10 cellular contexts compared by ENCODE assay signal in the genomic region with DNA sequence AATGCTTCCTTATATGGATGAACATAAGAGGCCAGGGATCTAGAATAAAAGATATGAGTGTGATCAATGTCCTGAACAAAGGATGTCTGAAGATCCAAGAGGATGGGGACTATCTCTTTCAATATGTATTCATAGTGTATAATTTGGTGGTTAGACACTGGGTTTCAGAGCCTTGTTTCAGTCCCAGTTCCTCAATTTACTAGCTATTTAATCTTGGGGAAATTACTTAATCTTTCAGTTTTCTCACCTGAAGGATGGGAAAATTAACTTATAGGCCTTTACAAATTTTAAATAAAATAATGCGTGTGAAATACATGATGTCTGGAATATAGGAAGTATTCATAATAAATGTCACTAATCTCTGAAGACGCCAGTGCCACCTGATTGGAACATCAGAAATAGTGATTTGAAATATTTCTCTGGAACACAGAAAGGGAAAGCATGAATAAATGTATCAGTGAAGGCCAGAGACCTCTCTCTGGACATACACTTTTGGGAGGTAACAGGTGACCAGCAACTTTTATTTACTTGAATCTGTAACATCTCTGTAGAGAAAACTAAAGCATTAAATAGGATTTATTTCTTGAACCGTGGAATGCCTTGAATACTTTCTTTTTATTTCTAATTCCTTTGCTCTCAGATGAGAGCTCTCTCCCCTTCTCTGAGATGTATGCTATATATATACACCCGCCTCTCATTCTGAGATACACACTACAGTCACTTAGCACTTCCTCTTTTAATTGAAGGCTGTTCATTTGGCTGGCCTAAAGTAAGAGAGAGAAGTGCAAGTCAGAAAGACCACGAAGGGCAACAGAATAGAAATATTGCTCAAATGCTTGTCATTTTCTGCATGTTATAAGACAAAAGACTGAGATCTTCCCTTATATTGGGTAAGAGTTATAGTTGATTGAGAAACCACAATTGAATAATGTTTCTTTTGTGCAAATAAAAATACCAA.
DNase-seq lines count a peak whose midpoint lies in the region; ATAC-seq, FAIRE-seq and TF ChIP-seq lines count a peak whose summit lies in the region.
"Had no signal": no experiment of that assay in that cellular context is flagged by ENCODE, and none has a peak within 500 bp of the region (broad histone marks: within the 10 kb centered on the region; RNA-seq: fewer than 3 reads in every experiment).

No MANE protein-coding gene starts in this region.

- no peaks in the 10 kb centered on the region for H4K20me1 ChIP-seq in HepG2 (ENCODE audit: insufficient read depth, low read length)

- ATAC-seq in GM18873 (IDR thresholded peaks at IDR 0.05; ENCODE audit: low FRiP score, unreplicated experiment): peak; percentile 97
- peak; percentile 98 for ATAC-seq in HG02678 (IDR thresholded peaks at IDR 0.05; ENCODE audit: unreplicated experiment)
- no peak for ATAC-seq in HepG2

- H3K9ac ChIP-seq in HepG2 (ENCODE audit: insufficient read depth, low read depth, low read length): no peak overlapping the region

- H3K9me3 ChIP-seq in HepG2 (ENCODE audit: low read length): no peaks in the 10 kb centered on the region
- H3K9me3 ChIP-seq: transverse colon had no signal

- H3K4me1 ChIP-seq in HepG2 (ENCODE audit: insufficient read depth, low read length): no peaks in the 10 kb centered on the region
- H3K4me1 ChIP-seq: transverse colon had no signal

- no peaks in the 10 kb centered on the region for H3K27me3 ChIP-seq in HepG2 (ENCODE audit: control insufficient read depth in 1 of 2, insufficient read depth in 2 of 2, low read length in 2 of 2)
- H3K27me3 ChIP-seq: transverse colon had no signal

- POLR2A ChIA-PET in HepG2 (lab: Yijun Ruan, JAX): no interaction called here

- H2AFZ ChIP-seq in HepG2 (ENCODE audit: low read length): no peak overlapping the region

- 2% methylated on average over 5 of the region's 5 CpGs for WGBS in HepG2 (ENCODE audit: low lambda C conversion rate)

- no peak for TF ChIP-seq CTCF in fibroblast of pulmonary artery (IDR thresholded peaks at IDR 0.05; ENCODE audit: low read length, missing control alignments)
- TF ChIP-seq CTCF in HepG2 (CRISPR knock-in tag; IDR thresholded peaks at IDR 0.05): no peak

- FAIRE-seq in HepG2 (lab: Jason Lieb, UNC): no peak
- FAIRE-seq: TTC549 had no signal

- BruUV-seq in HepG2 (replicated peaks; lab: Mats Ljungman, UMichigan): no TSS peak

- TF ChIP-seq RAD21 in HepG2 (CRISPR knock-in tag; IDR thresholded peaks at IDR 0.05): no peak

- no peak overlapping the region for H3K4me2 ChIP-seq in HepG2 (ENCODE audit: low read depth, low read length)

- in situ Hi-C loops in HepG2 (cut with HindIII; ENCODE audit: extremely low pct_ligation_motif_present, low pct_unique_long_range_greater_than_20kb): no loop called here

- TF ChIP-seq POLR2A in HepG2 (IDR thresholded peaks at IDR 0.05; ENCODE audit: insufficient read depth in 1 of 2, low read depth in 2 of 2, low read length in 2 of 2): no peak

- no peak overlapping the region for H3K27ac ChIP-seq in HepG2 (ENCODE audit: extremely low read length, insufficient read depth, low read length)
- H3K27ac ChIP-seq: transverse colon had no signal

- H3K4me3 ChIP-seq in fibroblast of pulmonary artery (replicated peaks; ENCODE audit: low read depth, low read length): no peak overlapping the region
- H3K4me3 ChIP-seq in HepG2 (replicated peaks in 1 of 3; ENCODE audit: insufficient read depth in 1 of 3, low read depth in 2 of 3, low read length in 3 of 3): no peak overlapping the region
- H3K4me3 ChIP-seq: transverse colon had no signal

- TF ChIP-seq EP300 in HepG2 (IDR thresholded peaks at IDR 0.05; ENCODE audit: low read depth in 2 of 2, low read length in 2 of 2): no peak
- no peak for TF ChIP-seq EP300 in HepG2 (CRISPR knock-in tag; IDR thresholded peaks at IDR 0.05; ENCODE audit: borderline replicate concordance)

- DNase-seq in Kasumi-1 (lab: John Stamatoyannopoulos, UW) (peak; percentile 88 to 95), fibroblast of pulmonary artery (ENCODE audit: low read depth) (peak; percentile 8), HepG2 (ENCODE audit: low spot score) (no peak), NCI-H2227 treated with DMSO at 0.1 percent for 48 hours (lab: John Stamatoyannopoulos, UW) (no peak), foreskin melanocyte (no peak), A172 (ENCODE audit: low spot score) (no peak)
- DNase-seq: transverse colon had no signal

- CTCF ChIA-PET in HepG2 (lab: Yijun Ruan, JAX; ENCODE audit: low intra/inter-chr PET ratio, low total read pairs): no interaction called here

- intact Hi-C loops in HepG2 (cut with micrococcal nuclease; ENCODE audit: unreplicated experiment): no loop called here

- no peaks in the 10 kb centered on the region for H3K79me2 ChIP-seq in HepG2 (ENCODE audit: insufficient read depth, low read length)

- H3K36me3 ChIP-seq in HepG2 (replicated peaks in 1 of 2; ENCODE audit: control insufficient read depth in 1 of 2, insufficient read depth in 2 of 2, low read length in 2 of 2): no peaks in the 10 kb centered on the region
- H3K36me3 ChIP-seq: transverse colon had no signal

TF ChIP-seq in HepG2, 621 proteins besides CTCF, POLR2A, EP300 and RAD21:
- TF ChIP-seq NCOA1 (CRISPR knock-in tag; IDR thresholded peaks at IDR 0.05): no peak
- TF ChIP-seq, protein P1, sequence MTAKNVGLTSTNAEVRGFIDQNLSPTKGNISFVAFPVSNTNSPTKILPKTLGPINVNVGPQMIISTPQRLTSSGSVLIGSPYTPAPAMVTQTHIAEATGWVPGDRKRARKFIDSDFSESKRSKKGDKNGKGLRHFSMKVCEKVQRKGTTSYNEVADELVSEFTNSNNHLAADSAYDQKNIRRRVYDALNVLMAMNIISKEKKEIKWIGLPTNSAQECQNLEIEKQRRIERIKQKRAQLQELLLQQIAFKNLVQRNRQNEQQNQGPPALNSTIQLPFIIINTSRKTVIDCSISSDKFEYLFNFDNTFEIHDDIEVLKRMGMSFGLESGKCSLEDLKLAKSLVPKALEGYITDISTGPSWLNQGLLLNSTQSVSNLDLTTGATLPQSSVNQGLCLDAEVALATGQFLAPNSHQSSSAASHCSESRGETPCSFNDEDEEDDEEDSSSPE (CRISPR knock-in tag; IDR thresholded peaks at IDR 0.05): no peak
- TF ChIP-seq KLF6 (CRISPR knock-in tag; IDR thresholded peaks at IDR 0.05): no peak
- no peak for TF ChIP-seq SSRP1 (CRISPR knock-in tag; IDR thresholded peaks at IDR 0.05)
- no peak for TF ChIP-seq SRSF4 (IDR thresholded peaks at IDR 0.05; ENCODE audit: low read depth, low read length, poor library complexity, severe bottlenecking)
- TF ChIP-seq, protein P2, sequence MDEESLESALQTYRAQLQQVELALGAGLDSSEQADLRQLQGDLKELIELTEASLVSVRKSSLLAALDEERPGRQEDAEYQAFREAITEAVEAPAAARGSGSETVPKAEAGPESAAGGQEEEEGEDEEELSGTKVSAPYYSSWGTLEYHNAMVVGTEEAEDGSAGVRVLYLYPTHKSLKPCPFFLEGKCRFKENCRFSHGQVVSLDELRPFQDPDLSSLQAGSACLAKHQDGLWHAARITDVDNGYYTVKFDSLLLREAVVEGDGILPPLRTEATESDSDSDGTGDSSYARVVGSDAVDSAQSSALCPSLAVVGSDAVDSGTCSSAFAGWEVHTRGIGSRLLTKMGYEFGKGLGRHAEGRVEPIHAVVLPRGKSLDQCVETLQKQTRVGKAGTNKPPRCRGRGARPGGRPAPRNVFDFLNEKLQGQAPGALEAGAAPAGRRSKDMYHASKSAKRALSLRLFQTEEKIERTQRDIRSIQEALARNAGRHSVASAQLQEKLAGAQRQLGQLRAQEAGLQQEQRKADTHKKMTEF (CRISPR knock-in tag; IDR thresholded peaks at IDR 0.05): no peak
- TF ChIP-seq, protein P3, sequence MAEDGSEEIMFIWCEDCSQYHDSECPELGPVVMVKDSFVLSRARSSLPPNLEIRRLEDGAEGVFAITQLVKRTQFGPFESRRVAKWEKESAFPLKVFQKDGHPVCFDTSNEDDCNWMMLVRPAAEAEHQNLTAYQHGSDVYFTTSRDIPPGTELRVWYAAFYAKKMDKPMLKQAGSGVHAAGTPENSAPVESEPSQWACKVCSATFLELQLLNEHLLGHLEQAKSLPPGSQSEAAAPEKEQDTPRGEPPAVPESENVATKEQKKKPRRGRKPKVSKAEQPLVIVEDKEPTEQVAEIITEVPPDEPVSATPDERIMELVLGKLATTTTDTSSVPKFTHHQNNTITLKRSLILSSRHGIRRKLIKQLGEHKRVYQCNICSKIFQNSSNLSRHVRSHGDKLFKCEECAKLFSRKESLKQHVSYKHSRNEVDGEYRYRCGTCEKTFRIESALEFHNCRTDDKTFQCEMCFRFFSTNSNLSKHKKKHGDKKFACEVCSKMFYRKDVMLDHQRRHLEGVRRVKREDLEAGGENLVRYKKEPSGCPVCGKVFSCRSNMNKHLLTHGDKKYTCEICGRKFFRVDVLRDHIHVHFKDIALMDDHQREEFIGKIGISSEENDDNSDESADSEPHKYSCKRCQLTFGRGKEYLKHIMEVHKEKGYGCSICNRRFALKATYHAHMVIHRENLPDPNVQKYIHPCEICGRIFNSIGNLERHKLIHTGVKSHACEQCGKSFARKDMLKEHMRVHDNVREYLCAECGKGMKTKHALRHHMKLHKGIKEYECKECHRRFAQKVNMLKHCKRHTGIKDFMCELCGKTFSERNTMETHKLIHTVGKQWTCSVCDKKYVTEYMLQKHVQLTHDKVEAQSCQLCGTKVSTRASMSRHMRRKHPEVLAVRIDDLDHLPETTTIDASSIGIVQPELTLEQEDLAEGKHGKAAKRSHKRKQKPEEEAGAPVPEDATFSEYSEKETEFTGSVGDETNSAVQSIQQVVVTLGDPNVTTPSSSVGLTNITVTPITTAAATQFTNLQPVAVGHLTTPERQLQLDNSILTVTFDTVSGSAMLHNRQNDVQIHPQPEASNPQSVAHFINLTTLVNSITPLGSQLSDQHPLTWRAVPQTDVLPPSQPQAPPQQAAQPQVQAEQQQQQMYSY (CRISPR knock-in tag; IDR thresholded peaks at IDR 0.05): no peak
TF ChIP-seq in HepG2: peak in this region for 0.

Comparison
In these comparisons a context has a peak if more than half of its experiments do, and no peak if none do; other contexts are left out.
1. DNase-seq: peak in Kasumi-1 (2 of 2) and fibroblast of pulmonary artery (single experiment); none in HepG2 (single experiment), NCI-H2227 treated with DMSO at 0.1 percent for 48 hours (single experiment), foreskin melanocyte (single experiment) and A172 (single experiment).